11 cellular contexts compared by ENCODE assay signal in the genomic region with DNA sequence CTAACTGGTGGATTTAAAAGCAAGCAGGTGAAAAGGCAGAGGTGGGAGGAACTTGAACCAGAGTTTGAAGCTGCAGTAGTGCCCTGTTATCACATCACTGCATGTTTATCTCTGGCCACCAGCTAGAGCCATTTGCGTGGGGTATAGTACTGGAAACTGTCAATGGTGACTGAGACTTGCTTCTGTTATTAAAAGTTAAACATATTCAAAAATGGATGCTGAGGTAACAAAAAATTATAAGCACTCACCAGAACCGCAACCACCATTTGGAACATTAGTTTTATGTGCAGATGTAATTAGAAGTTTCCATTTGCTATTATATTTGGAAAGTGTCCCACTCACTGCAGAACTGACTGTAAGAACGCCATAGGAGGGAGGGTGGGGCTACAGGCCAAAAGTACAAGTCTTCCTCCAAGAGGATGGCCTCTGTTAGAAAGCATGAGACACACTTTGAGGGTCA. TPM values are rescaled to one million over a fixed set of nuclear protein-coding genes. Genes with fewer than 3 reads are reported as not detected.
DNase-seq lines count a peak whose midpoint lies in the region; ATAC-seq and TF ChIP-seq lines count a peak whose summit lies in the region.
"Had no signal": no experiment of that assay in that cellular context is flagged by ENCODE, and none has a peak within 500 bp of the region (broad histone marks: within the 10 kb centered on the region; RNA-seq: fewer than 3 reads in every experiment).

No MANE protein-coding gene starts in this region.

- BruUV-seq in PC-9 (replicated peaks; lab: Mats Ljungman, UMichigan), result no TSS peak

- H3K79me2 ChIP-seq in PC-9 (ENCODE audit: low read depth), result peaks cover 37% of the 10 kb centered on the region

- POLR2A ChIA-PET in CD8-positive, alpha-beta T cell (lab: Charles Lee), result no interaction called here
- POLR2A ChIA-PET in PC-9 (lab: Charles Lee; ENCODE audit: unreplicated experiment), result no interaction called here

- no peaks in the 10 kb centered on the region for H3K36me3 ChIP-seq in CD8-positive, alpha-beta T cell (ENCODE audit: insufficient read depth, low read length)
- peaks cover 16% of the 10 kb centered on the region; the same call in 1 of the 2 replicates for H3K36me3 ChIP-seq in PC-9 (ENCODE audit: low read depth)
- H3K36me3 ChIP-seq in rectal smooth muscle tissue (ENCODE audit: control insufficient read depth, insufficient read depth, low read length), result no peaks in the 10 kb centered on the region
- peaks cover 6% of the 10 kb centered on the region for H3K36me3 ChIP-seq in endodermal cell (ENCODE audit: control insufficient read depth, insufficient read depth, low read length)

- intact Hi-C loops in CD8-positive, alpha-beta T cell (cut with DNase I, micrococcal nuclease), result loop anchor here (1.0 to 2.0 kb wide), 3 partner anchors 35 to 481 kb away; a partner anchor contains a TSS
- intact Hi-C loops in PC-9 (cut with micrococcal nuclease; ENCODE audit: unreplicated experiment), result loop anchor here (5.0 to 10.0 kb wide), 4 partner anchors 35 to 575 kb away; a partner anchor contains a TSS

- peak overlapping the region; percentile 74; the same call in 1 of the 2 replicates for H2AFZ ChIP-seq in PC-9

- peak overlapping the region; percentile 97 for H3K4me2 ChIP-seq in PC-9

- no peaks in the 10 kb centered on the region for H3K27me3 ChIP-seq in CD8-positive, alpha-beta T cell (ENCODE audit: insufficient read depth, low read length)
- H3K27me3 ChIP-seq in PC-9 (ENCODE audit: insufficient read depth, low read depth) (no peaks in the 10 kb centered on the region), rectal smooth muscle tissue (ENCODE audit: control insufficient read depth, insufficient read depth, low read length) (no peaks in the 10 kb centered on the region), endodermal cell (ENCODE audit: control insufficient read depth, insufficient read depth, low read length, poor library complexity, severe bottlenecking) (no peaks in the 10 kb centered on the region)
- H3K27me3 ChIP-seq: foreskin keratinocyte had no signal

- no peak overlapping the region for H3K4me3 ChIP-seq in CD8-positive, alpha-beta T cell (ENCODE audit: low read depth, low read length)
- H3K4me3 ChIP-seq in PC-9, result peak overlapping the region; percentile 69
- peak overlapping the region; percentile 89 for H3K4me3 ChIP-seq in rectal smooth muscle tissue (ENCODE audit: low read length)
- no peak overlapping the region for H3K4me3 ChIP-seq in endodermal cell (ENCODE audit: low read length)

- no peak for ATAC-seq in CD8-positive, alpha-beta T cell

- H3K27ac Mint-ChIP-seq in CD8-positive, alpha-beta T cell, result no peak overlapping the region
- no peak overlapping the region for H3K27ac Mint-ChIP-seq in endodermal cell
- H3K27ac Mint-ChIP-seq: activated naive CD8-positive, alpha-beta T cell had no signal

- no peaks in the 10 kb centered on the region for H3K9me3 Mint-ChIP-seq in CD8-positive, alpha-beta T cell
- peaks cover 3% of the 10 kb centered on the region for H3K9me3 Mint-ChIP-seq in endodermal cell

- peaks cover 27% of the 10 kb centered on the region for H4K20me1 ChIP-seq in PC-9 (ENCODE audit: insufficient read depth)

- no peak overlapping the region for H3K27ac ChIP-seq in CD8-positive, alpha-beta T cell (ENCODE audit: low read depth, low read length)
- H3K27ac ChIP-seq in PC-9 (peak overlapping the region; percentile 89), epithelial cell of prostate (peak overlapping the region; percentile 93), rectal smooth muscle tissue (ENCODE audit: low read depth, low read length) (no peak overlapping the region), endodermal cell (ENCODE audit: low read depth, low read length) (no peak overlapping the region)

- H3K9ac ChIP-seq in rectal smooth muscle tissue (ENCODE audit: low read length), result no peak overlapping the region
- H3K9ac ChIP-seq in endodermal cell (ENCODE audit: extremely low read depth, low read length, poor library complexity, severe bottlenecking), result no peak overlapping the region

- H3F3A ChIP-seq in PC-9 (ENCODE audit: insufficient read depth, low read depth), result peaks cover 26% of the 10 kb centered on the region

- peaks cover 11% of the 10 kb centered on the region for H3K4me1 ChIP-seq in CD8-positive, alpha-beta T cell (ENCODE audit: insufficient read depth, low read length)
- H3K4me1 ChIP-seq in PC-9 (replicated peaks; ENCODE audit: insufficient read depth) (peaks cover 42% of the 10 kb centered on the region), rectal smooth muscle tissue (ENCODE audit: control insufficient read depth, insufficient read depth, low read length) (peaks cover 5% of the 10 kb centered on the region), endodermal cell (ENCODE audit: control insufficient read depth, insufficient read depth, low read length) (peaks cover 9% of the 10 kb centered on the region)

- H3K27me3 Mint-ChIP-seq in CD8-positive, alpha-beta T cell (ENCODE audit: low read depth), result no peaks in the 10 kb centered on the region
- H3K27me3 Mint-ChIP-seq in endodermal cell (ENCODE audit: insufficient read depth), result peaks cover 5% of the 10 kb centered on the region
- H3K27me3 Mint-ChIP-seq: activated naive CD8-positive, alpha-beta T cell had no signal

- no peaks in the 10 kb centered on the region for H3K9me3 ChIP-seq in CD8-positive, alpha-beta T cell (ENCODE audit: low read length)
- H3K9me3 ChIP-seq in PC-9 (ENCODE audit: insufficient read depth, low read depth) (peaks cover 5% of the 10 kb centered on the region; the same call in 1 of the 2 replicates), endodermal cell (ENCODE audit: control insufficient read depth, low read length) (no peaks in the 10 kb centered on the region)

- H3K36me3 Mint-ChIP-seq in CD8-positive, alpha-beta T cell, result peaks cover 6% of the 10 kb centered on the region
- H3K36me3 Mint-ChIP-seq in endodermal cell (ENCODE audit: low read depth), result peaks cover 6% of the 10 kb centered on the region

- no peak for DNase-seq in CD8-positive, alpha-beta T cell
- DNase-seq in PC-9, result no peak
- DNase-seq in epithelial cell of prostate (ENCODE audit: low read depth, low spot score), result no peak
- no peak for DNase-seq in COLO668 (lab: John Stamatoyannopoulos, UW; ENCODE audit: unreplicated experiment)
- no peak for DNase-seq in NCI-H526 (lab: John Stamatoyannopoulos, UW)
- no peak for DNase-seq in central memory CD4-positive, alpha-beta T cell
- no peak for DNase-seq in endodermal cell

- WGBS in endodermal cell (ENCODE audit: insufficient coverage in 1 of 2, insufficient read length in 1 of 2), 2 experiments, result 86 to 100% methylated on average over 1 to 3 of the region's 3 CpGs

- peak overlapping the region; percentile 91 for H3K4me3 Mint-ChIP-seq in CD8-positive, alpha-beta T cell
- no peak overlapping the region for H3K4me3 Mint-ChIP-seq in endodermal cell

- CTCF ChIA-PET in CD8-positive, alpha-beta T cell (lab: Charles Lee), result interaction anchor here (1.3 to 2.1 kb wide), 2 partner anchors 22 to 375 kb away, joined by 5 to 6 read pairs; no protein-coding TSS in a partner anchor
- CTCF ChIA-PET in PC-9 (lab: Charles Lee), result interaction anchor here (1.0 kb wide), 1 partner anchor 19 kb away, joined by 3 read pairs; no protein-coding TSS in a partner anchor

- H3K9me2 ChIP-seq in PC-9 (ENCODE audit: insufficient read depth), result no peaks in the 10 kb centered on the region

- no peak for TF ChIP-seq CTCF in CD8-positive, alpha-beta T cell (IDR thresholded peaks at IDR 0.05)
- TF ChIP-seq CTCF in PC-9 (conservative IDR thresholded peaks at IDR 0.05), result no peak
- TF ChIP-seq CTCF in endodermal cell (conservative IDR thresholded peaks at IDR 0.05), result no peak

- peaks cover 28% of the 10 kb centered on the region for H3K4me1 Mint-ChIP-seq in CD8-positive, alpha-beta T cell (ENCODE audit: low read depth)
- peaks cover 20% of the 10 kb centered on the region for H3K4me1 Mint-ChIP-seq in endodermal cell

RNA-seq across cellular contexts. Expression of a gene that starts 1.2 kb away (rescaled TPM):
- 10 to 100 TPM; 31.0 to 34.5 TPM for total RNA-seq in CD8-positive, alpha-beta T cell
- total RNA-seq in PC-9 (2021) (288 and 291 TPM in 2 replicates), endodermal cell (100 to 1,000 TPM; 111 to 142 TPM)
- polyA plus RNA-seq in endodermal cell (2013, experiment 1 of 2), result 89.8 TPM
- 75.8 TPM for polyA plus RNA-seq in endodermal cell (2013, experiment 2 of 2)

RNA-seq across cellular contexts. Expression of a gene that starts 36.8 kb away (rescaled TPM):
- under 1 TPM in 1 of 2 experiments, not detected in 1; 0.54 TPM for total RNA-seq in CD8-positive, alpha-beta T cell
- total RNA-seq in PC-9 (2021), result 0.90 TPM in 1 of 2 replicates, not detected in the other
- total RNA-seq in endodermal cell, result 1 to 10 TPM in 1 of 2 donors, not detected in 1; 1.0 TPM
- polyA plus RNA-seq in endodermal cell (2013, experiment 1 of 2), result 0.89 TPM
- 1.1 TPM for polyA plus RNA-seq in endodermal cell (2013, experiment 2 of 2)
- total RNA-seq: mononuclear cell had no signal

RNA-seq across cellular contexts. Expression of a gene that starts 36.9 kb away (rescaled TPM):
- total RNA-seq in CD8-positive, alpha-beta T cell, result 10 to 100 TPM; 54.8 to 55.4 TPM
- 28.3 and 32.9 TPM in 2 replicates for total RNA-seq in PC-9 (2021)
- total RNA-seq in endodermal cell, result 10 to 100 TPM; 12.8 to 15.0 TPM
- polyA plus RNA-seq in endodermal cell (2013, experiment 1 of 2), result 30.7 TPM
- 28.3 TPM for polyA plus RNA-seq in endodermal cell (2013, experiment 2 of 2)

Comparison
In these comparisons a context has a peak if more than half of its experiments do, and no peak if none do; other contexts are left out.
1. H3K27ac ChIP-seq: peak in PC-9 (single experiment) and epithelial cell of prostate (single experiment); none in CD8-positive, alpha-beta T cell (single experiment), rectal smooth muscle tissue (single experiment) and endodermal cell (single experiment).
2. H3K4me3 ChIP-seq: peak in PC-9 (single experiment) and rectal smooth muscle tissue (single experiment); none in CD8-positive, alpha-beta T cell (single experiment) and endodermal cell (single experiment).